ENCODE assay signal across 8 cellular contexts in the genomic region with DNA sequence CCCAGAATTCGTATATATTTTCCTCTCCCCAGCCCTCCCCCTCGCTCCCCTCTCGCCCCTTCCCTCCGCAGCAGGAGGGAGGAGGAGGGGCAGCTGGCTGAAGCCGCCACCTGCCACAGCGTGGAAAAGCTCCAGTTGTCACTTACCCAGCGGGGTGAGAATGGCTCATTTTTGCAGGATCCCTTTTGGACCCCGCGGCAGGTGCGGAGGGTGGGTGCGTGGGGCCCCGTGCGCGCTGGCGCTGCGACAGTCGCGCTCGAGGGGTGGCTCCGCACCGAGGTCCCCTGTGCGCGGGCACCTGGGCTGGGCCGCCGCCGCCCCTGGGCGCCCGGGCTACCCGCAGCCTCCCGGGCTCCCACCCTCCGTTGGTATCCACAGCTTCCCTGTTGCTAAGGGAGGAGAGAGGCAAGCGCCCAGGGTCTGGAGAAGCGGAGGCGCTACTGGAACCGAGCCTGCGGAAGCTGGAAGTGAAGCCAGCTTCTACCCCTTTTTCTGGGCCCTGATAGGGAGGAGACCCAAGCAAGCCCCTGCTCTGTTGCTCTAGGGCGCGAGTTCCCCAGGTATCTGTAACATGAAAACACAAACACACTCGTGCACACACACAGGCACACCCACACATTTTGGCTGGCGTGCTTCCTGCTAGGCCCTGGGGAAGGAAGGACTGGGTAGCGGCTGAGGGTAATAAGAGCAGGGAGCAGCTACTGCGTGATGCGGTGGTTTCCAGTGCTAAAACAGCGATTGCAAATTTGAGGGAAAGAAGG. TPM values are rescaled to one million over a fixed set of nuclear protein-coding genes. Genes with fewer than 3 reads are reported as not detected.
DNase-seq lines count a peak whose midpoint lies in the region; ATAC-seq and TF ChIP-seq lines count a peak whose summit lies in the region.

TSS of gene ERICH3 (minus strand) at position 442 of the 761 bp plus-strand sequence. CDS start at position 169, 273 bp downstream.

- no peak within 1 kb of the TSS for H3K27ac ChIP-seq in right lobe of liver

- DNase-seq in astrocyte of the hippocampus (ENCODE audit: low read depth, low spot score) (peak; percentile 56), right lobe of liver (peak in 1 of 3 donors; percentile 22), SIG-M5 treated with dmso at 0.1 percent for 504 hours (lab: John Stamatoyannopoulos, UW; ENCODE audit: unreplicated experiment) (no peak), SW 1271 (lab: John Stamatoyannopoulos, UW) (no peak), 8988T (no peak)

- H3K4me1 ChIP-seq in right lobe of liver = peaks cover 0 to 10% (median 0%) of the 10 kb centered on the region in 4 donors

- H3K4me3 ChIP-seq in right lobe of liver = peak within 1 kb of the TSS; percentile 2 to 30 (median 21)

- no peaks in the 10 kb centered on the region for H3K36me3 ChIP-seq in right lobe of liver

- H3K27me3 ChIP-seq in right lobe of liver = peaks cover 0 to 11% of the 10 kb centered on the region in 2 donors

- intact Hi-C loops in right lobe of liver (cut with DNase I) = no loop called here

- no peak for TF ChIP-seq POLR2A in right lobe of liver (IDR thresholded peaks at IDR 0.05)

- no peaks in the 10 kb centered on the region for H3K9me3 ChIP-seq in right lobe of liver

- ATAC-seq in GM18868 (IDR thresholded peaks at IDR 0.05; ENCODE audit: unreplicated experiment) = peak; percentile 60
- ATAC-seq in HG03064 (IDR thresholded peaks at IDR 0.05; ENCODE audit: low read depth, unreplicated experiment) = peak; percentile 59
- ATAC-seq in right lobe of liver = peak; percentile 23 to 45 (median 32)
- ATAC-seq in HG02763 (IDR thresholded peaks at IDR 0.05; ENCODE audit: unreplicated experiment) = no peak

- no peak for TF ChIP-seq CTCF in right lobe of liver (IDR thresholded peaks at IDR 0.05)

- WGBS in right lobe of liver (ENCODE audit: insufficient coverage, low coverage, low lambda C conversion rate, missing lambda C conversion rate) = 19% methylated on average over 11 of the region's 44 CpGs

RNA-seq across cellular contexts. Expression of gene ERICH3, which starts in this region (rescaled TPM):
- under 1 TPM in 4 of 6 experiments, not detected in 2; 0.06 to 0.51 (median 0.14) TPM for total RNA-seq in right lobe of liver

Comparison
In these comparisons a context has a peak if more than half of its experiments do, and no peak if none do; other contexts are left out.
1. Peak in ATAC-seq and H3K4me3 ChIP-seq in right lobe of liver; RNA of the gene not detected or under 1 TPM.